Comparison of ENCODE assay signal across 1 cellular context in genomic region chr3:105615814-105616213, GRCh38.
TF ChIP-seq lines count a peak whose summit lies in the region.

No MANE protein-coding gene starts in this region.

TF ChIP-seq in GM12878, 131 proteins besides CTCF, POLR2A, EP300 and RAD21 (continued from another document):
- TF ChIP-seq ZNF207 (IDR thresholded peaks at IDR 0.05; ENCODE audit: borderline replicate concordance) (no peak), BMI1 (IDR thresholded peaks at IDR 0.05; ENCODE audit: borderline replicate concordance) (no peak), RAD51 (IDR thresholded peaks at IDR 0.05) (no peak), BCL11A (IDR thresholded peaks at IDR 0.05; ENCODE audit: low read depth, low read length) (no peak), CREB1 (IDR thresholded peaks at IDR 0.05; ENCODE audit: low read depth) (no peak), ZSCAN29 (IDR thresholded peaks at IDR 0.05) (no peak), SPI1 (IDR thresholded peaks at IDR 0.05; ENCODE audit: borderline replicate concordance, insufficient read depth, low read depth, low read length) (no peak), TCF3 (IDR thresholded peaks at IDR 0.05; ENCODE audit: borderline replicate concordance, insufficient read depth, low read depth, low read length) (no peak), CHD2 (IDR thresholded peaks at IDR 0.05; ENCODE audit: borderline replicate concordance, low read depth, low read length) (no peak)
